ENCODE assay signal across 8 cellular contexts in the genomic region with DNA sequence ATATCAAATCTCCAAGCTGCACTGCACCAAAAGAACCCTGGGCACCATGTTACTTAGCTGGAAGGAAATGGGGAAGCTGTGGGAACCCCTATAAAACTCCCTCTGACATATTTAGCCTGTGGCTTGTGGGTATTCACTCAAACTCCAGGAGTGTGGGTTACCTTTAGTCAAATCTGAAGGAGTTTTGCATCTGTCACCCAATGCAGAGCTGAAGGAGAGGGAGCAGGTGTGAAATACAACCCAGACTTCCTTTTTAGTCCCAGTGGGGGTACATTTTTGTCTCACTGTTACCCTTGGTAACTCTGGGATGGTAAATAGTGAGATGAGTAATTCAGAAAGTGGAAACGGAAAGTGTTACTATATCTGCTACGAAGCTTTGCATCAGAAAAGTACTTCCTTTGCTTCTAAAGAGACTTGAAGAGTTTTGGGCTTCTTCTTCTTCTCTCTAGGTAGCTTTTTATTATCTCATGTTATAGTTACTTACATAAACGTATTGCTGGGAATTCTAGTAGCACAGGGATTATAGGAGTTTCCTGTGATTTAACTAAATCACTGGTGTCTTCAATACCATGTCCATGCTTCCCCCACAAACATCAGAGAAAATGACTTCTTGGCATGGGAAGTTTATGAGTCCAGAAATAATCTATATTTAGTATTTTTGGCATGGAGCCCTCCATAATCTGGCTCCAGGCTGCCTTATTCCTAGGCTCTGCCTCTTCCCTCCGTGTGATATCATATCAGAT.
DNase-seq lines count a peak whose midpoint lies in the region; ATAC-seq and TF ChIP-seq lines count a peak whose summit lies in the region.

No MANE protein-coding gene starts in this region.

- H3K36me3 Mint-ChIP-seq in activated naive CD4-positive, alpha-beta T cell treated with anti-CD3 and anti-CD28 coated beads, Interleukin-2, amount 50 U/mL, for 24 hours = no peaks in the 10 kb centered on the region
- no peaks in the 10 kb centered on the region for H3K36me3 Mint-ChIP-seq in natural killer cell

- H3K4me3 Mint-ChIP-seq in activated naive CD4-positive, alpha-beta T cell treated with anti-CD3 and anti-CD28 coated beads, Interleukin-2, amount 50 U/mL, for 24 hours = peak overlapping the region; percentile 40
- H3K4me3 Mint-ChIP-seq in natural killer cell = peak overlapping the region; percentile 67

- peaks cover 11% of the 10 kb centered on the region for H3K9me3 Mint-ChIP-seq in activated naive CD4-positive, alpha-beta T cell treated with anti-CD3 and anti-CD28 coated beads, Interleukin-2, amount 50 U/mL, for 24 hours
- no peaks in the 10 kb centered on the region for H3K9me3 Mint-ChIP-seq in natural killer cell

- intact Hi-C loops in natural killer cell (cut with micrococcal nuclease) = loop anchor here (1.0 to 5.0 kb wide), 4 partner anchors 15 to 203 kb away; a partner anchor contains a TSS

- H3K27me3 Mint-ChIP-seq in activated naive CD4-positive, alpha-beta T cell treated with anti-CD3 and anti-CD28 coated beads, Interleukin-2, amount 50 U/mL, for 24 hours = no peaks in the 10 kb centered on the region
- H3K27me3 Mint-ChIP-seq in natural killer cell (ENCODE audit: low read depth in 2 of 2) = peaks cover 0 to 4% of the 10 kb centered on the region in 2 donors

- H3K27ac Mint-ChIP-seq in activated naive CD4-positive, alpha-beta T cell treated with anti-CD3 and anti-CD28 coated beads, Interleukin-2, amount 50 U/mL, for 24 hours = peak overlapping the region; percentile 91
- H3K27ac Mint-ChIP-seq in natural killer cell = peak overlapping the region; percentile 86

- peak overlapping the region; percentile 82 for H3K27ac ChIP-seq in OCI-LY3 (ENCODE audit: low read length)

- DNase-seq in activated naive CD4-positive, alpha-beta T cell treated with anti-CD3 and anti-CD28 coated beads, Interleukin-2, amount 50 U/mL, for 16 hours = no peak
- DNase-seq in natural killer cell = no peak
- no peak for DNase-seq in mesenteric fat pad (ENCODE audit: low spot score)
- no peak for DNase-seq in SW 1271 (lab: John Stamatoyannopoulos, UW)
- DNase-seq in HPDE6-E6E7 (ENCODE audit: extremely low spot score) = no peak

- ATAC-seq in HG03064 (IDR thresholded peaks at IDR 0.05; ENCODE audit: low read depth, unreplicated experiment) (peak; percentile 78), natural killer cell (peak; percentile 76 to 85 (median 79))

- H3K9me3 ChIP-seq in OCI-LY3 (ENCODE audit: insufficient read depth, low read length) = no peaks in the 10 kb centered on the region; the same call in 1 of the 2 replicates

- H2AFZ ChIP-seq in OCI-LY3 (ENCODE audit: low read depth, low read length) = no peak overlapping the region

- H3K27me3 ChIP-seq in OCI-LY3 (ENCODE audit: low read depth, low read length) = no peaks in the 10 kb centered on the region

- TF ChIP-seq CTCF in OCI-LY3 (IDR thresholded peaks at IDR 0.05; ENCODE audit: low read depth, low read length) = no peak
- no peak for TF ChIP-seq CTCF in natural killer cell (IDR thresholded peaks at IDR 0.05)

- no peaks in the 10 kb centered on the region for H4K20me1 ChIP-seq in OCI-LY3 (ENCODE audit: insufficient read depth, low read length)

- H3K9ac ChIP-seq in OCI-LY3 (ENCODE audit: low read length) = peak overlapping the region; percentile 36; the same call in 1 of the 2 replicates

- peak overlapping the region; percentile 45 for H3K4me3 ChIP-seq in OCI-LY3 (ENCODE audit: low read length)

- H3K79me2 ChIP-seq in OCI-LY3 (ENCODE audit: low read length) = no peaks in the 10 kb centered on the region

- no peaks in the 10 kb centered on the region for H3K36me3 ChIP-seq in OCI-LY3 (replicated peaks; ENCODE audit: low read depth, low read length)

- peaks cover 64% of the 10 kb centered on the region for H3K4me1 Mint-ChIP-seq in activated naive CD4-positive, alpha-beta T cell treated with anti-CD3 and anti-CD28 coated beads, Interleukin-2, amount 50 U/mL, for 24 hours
- H3K4me1 Mint-ChIP-seq in natural killer cell = peaks cover 40 to 44% of the 10 kb centered on the region in 2 donors

- H3K4me1 ChIP-seq in OCI-LY3 (ENCODE audit: low read length) = peaks cover 63% of the 10 kb centered on the region

- H3K4me2 ChIP-seq in OCI-LY3 (ENCODE audit: low read length) = peak overlapping the region; percentile 72
